ENCODE assay signal across 2 cellular contexts in the genomic region with DNA sequence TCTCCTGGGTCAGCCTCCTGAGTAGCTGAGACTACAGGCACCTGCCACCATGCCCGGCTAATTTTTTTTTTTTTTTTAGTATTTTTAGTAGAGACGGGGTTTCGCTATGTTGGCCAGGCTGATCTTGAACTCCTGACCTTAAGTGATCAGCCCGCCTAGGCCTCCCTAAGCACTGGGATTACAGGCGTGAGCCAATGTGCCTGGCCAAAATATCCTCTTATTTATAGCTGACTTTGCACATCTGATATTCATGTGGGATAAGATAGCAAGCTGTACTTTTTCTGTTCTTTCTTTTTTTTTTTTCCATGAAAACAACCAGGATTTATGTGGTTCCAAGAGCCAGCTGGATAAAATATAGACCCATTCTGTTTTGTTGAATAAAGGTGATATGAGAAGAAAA.
TF ChIP-seq lines count a peak whose summit lies in the region.

No MANE protein-coding gene starts in this region.

TF ChIP-seq in WTC11, 78 proteins besides CTCF, POLR2A, EP300 and RAD21 (continued from another document):
- no peak for TF ChIP-seq ATF2 (CRISPR knock-in tag; IDR thresholded peaks at IDR 0.05; ENCODE audit: borderline replicate concordance, low read depth)
- no peak for TF ChIP-seq GRHL2 (CRISPR knock-in tag; IDR thresholded peaks at IDR 0.05; ENCODE audit: insufficient replicate concordance, severe bottlenecking)
- TF ChIP-seq KAT7 (CRISPR knock-in tag; IDR thresholded peaks at IDR 0.05; ENCODE audit: borderline replicate concordance) = no peak
- TF ChIP-seq E2F4 (CRISPR knock-in tag; IDR thresholded peaks at IDR 0.05; ENCODE audit: borderline replicate concordance, low read depth) = no peak
- TF ChIP-seq ESRRA (CRISPR knock-in tag; IDR thresholded peaks at IDR 0.05; ENCODE audit: borderline replicate concordance) = no peak
- TF ChIP-seq PRRX2 (CRISPR knock-in tag; IDR thresholded peaks at IDR 0.05) = no peak
- TF ChIP-seq SOX15 (CRISPR knock-in tag; IDR thresholded peaks at IDR 0.05) = no peak
- TF ChIP-seq, protein P1, sequence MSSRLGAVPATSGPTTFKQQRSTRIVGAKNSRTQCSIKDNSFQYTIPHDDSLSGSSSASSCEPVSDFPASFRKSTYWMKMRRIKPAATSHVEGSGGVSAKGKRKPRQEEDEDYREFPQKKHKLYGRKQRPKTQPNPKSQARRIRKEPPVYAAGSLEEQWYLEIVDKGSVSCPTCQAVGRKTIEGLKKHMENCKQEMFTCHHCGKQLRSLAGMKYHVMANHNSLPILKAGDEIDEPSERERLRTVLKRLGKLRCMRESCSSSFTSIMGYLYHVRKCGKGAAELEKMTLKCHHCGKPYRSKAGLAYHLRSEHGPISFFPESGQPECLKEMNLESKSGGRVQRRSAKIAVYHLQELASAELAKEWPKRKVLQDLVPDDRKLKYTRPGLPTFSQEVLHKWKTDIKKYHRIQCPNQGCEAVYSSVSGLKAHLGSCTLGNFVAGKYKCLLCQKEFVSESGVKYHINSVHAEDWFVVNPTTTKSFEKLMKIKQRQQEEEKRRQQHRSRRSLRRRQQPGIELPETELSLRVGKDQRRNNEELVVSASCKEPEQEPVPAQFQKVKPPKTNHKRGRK (CRISPR knock-in tag; IDR thresholded peaks at IDR 0.05; ENCODE audit: borderline replicate concordance) = no peak
TF ChIP-seq in WTC11: peak in this region for 0.

TF ChIP-seq in GM23338, 12 proteins besides CTCF, POLR2A, EP300 and RAD21 (continued from another document):
- TF ChIP-seq POLR2AphosphoS5 (IDR thresholded peaks at IDR 0.05; ENCODE audit: low read depth) = no peak
- TF ChIP-seq, protein P2, sequence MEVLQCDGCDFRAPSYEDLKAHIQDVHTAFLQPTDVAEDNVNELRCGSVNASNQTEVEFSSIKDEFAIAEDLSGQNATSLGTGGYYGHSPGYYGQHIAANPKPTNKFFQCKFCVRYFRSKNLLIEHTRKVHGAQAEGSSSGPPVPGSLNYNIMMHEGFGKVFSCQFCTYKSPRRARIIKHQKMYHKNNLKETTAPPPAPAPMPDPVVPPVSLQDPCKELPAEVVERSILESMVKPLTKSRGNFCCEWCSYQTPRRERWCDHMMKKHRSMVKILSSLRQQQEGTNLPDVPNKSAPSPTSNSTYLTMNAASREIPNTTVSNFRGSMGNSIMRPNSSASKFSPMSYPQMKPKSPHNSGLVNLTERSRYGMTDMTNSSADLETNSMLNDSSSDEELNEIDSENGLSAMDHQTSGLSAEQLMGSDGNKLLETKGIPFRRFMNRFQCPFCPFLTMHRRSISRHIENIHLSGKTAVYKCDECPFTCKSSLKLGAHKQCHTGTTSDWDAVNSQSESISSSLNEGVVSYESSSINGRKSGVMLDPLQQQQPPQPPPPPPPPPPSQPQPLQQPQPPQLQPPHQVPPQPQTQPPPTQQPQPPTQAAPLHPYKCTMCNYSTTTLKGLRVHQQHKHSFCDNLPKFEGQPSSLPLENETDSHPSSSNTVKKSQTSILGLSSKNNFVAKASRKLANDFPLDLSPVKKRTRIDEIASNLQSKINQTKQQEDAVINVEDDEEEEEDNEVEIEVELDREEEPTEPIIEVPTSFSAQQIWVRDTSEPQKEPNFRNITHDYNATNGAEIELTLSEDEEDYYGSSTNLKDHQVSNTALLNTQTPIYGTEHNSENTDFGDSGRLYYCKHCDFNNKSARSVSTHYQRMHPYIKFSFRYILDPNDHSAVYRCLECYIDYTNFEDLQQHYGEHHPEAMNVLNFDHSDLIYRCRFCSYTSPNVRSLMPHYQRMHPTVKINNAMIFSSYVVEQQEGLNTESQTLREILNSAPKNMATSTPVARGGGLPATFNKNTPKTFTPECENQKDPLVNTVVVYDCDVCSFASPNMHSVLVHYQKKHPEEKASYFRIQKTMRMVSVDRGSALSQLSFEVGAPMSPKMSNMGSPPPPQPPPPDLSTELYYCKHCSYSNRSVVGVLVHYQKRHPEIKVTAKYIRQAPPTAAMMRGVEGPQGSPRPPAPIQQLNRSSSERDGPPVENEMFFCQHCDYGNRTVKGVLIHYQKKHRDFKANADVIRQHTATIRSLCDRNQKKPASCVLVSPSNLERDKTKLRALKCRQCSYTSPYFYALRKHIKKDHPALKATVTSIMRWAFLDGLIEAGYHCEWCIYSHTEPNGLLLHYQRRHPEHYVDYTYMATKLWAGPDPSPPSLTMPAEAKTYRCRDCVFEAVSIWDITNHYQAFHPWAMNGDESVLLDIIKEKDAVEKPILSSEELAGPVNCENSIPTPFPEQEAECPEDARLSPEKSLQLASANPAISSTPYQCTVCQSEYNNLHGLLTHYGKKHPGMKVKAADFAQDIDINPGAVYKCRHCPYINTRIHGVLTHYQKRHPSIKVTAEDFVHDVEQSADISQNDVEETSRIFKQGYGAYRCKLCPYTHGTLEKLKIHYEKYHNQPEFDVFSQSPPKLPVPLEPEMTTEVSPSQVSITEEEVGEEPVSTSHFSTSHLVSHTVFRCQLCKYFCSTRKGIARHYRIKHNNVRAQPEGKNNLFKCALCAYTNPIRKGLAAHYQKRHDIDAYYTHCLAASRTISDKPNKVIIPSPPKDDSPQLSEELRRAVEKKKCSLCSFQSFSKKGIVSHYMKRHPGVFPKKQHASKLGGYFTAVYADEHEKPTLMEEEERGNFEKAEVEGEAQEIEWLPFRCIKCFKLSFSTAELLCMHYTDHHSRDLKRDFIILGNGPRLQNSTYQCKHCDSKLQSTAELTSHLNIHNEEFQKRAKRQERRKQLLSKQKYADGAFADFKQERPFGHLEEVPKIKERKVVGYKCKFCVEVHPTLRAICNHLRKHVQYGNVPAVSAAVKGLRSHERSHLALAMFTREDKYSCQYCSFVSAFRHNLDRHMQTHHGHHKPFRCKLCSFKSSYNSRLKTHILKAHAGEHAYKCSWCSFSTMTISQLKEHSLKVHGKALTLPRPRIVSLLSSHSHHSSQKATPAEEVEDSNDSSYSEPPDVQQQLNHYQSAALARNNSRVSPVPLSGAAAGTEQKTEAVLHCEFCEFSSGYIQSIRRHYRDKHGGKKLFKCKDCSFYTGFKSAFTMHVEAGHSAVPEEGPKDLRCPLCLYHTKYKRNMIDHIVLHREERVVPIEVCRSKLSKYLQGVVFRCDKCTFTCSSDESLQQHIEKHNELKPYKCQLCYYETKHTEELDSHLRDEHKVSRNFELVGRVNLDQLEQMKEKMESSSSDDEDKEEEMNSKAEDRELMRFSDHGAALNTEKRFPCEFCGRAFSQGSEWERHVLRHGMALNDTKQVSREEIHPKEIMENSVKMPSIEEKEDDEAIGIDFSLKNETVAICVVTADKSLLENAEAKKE (CRISPR knock-in tag; IDR thresholded peaks at IDR 0.05) = no peak
- no peak for TF ChIP-seq NANOG (IDR thresholded peaks at IDR 0.05; ENCODE audit: borderline replicate concordance)
- TF ChIP-seq STAT1 (IDR thresholded peaks at IDR 0.05; ENCODE audit: unreplicated experiment) = no peak
- TF ChIP-seq EZH2 (IDR thresholded peaks at IDR 0.05; ENCODE audit: low read depth, unreplicated experiment) = no peak
